Comparison of ENCODE assay signal across 8 cellular contexts in genomic region chr12:49548822-49549648, GRCh38. TPM values are rescaled to one million over a fixed set of nuclear protein-coding genes. Genes with fewer than 3 reads are reported as not detected.
DNase-seq lines count a peak whose midpoint lies in the region; ATAC-seq and TF ChIP-seq lines count a peak whose summit lies in the region.

No MANE protein-coding gene starts in this region.

- H4K91ac ChIP-seq in IMR-90 (ENCODE audit: insufficient read depth, low read depth, low read length) (no peak overlapping the region), mesenchymal stem cell (ENCODE audit: low read length) (peak overlapping the region; percentile 9)

- no peak overlapping the region for H2BK120ac ChIP-seq in IMR-90 (ENCODE audit: low read depth, low read length)
- no peak overlapping the region for H2BK120ac ChIP-seq in mesenchymal stem cell (ENCODE audit: low read depth, low read length)

- H3K79me1 ChIP-seq in IMR-90 (ENCODE audit: low read depth in 1 of 2, low read length in 2 of 2): no peaks in the 10 kb centered on the region
- H3K79me1 ChIP-seq in mesenchymal stem cell (replicated peaks; ENCODE audit: low read length, poor library complexity, severe bottlenecking): no peaks in the 10 kb centered on the region

- H3K27me3 ChIP-seq in IMR-90 (ENCODE audit: control insufficient read depth, insufficient read depth, low read length) (peaks cover 79% of the 10 kb centered on the region), mesenchymal stem cell (ENCODE audit: control insufficient read depth in 1 of 2, insufficient read depth in 1 of 2, low read length in 2 of 2) (peaks cover 84 to 91% of the 10 kb centered on the region in 2 experiments), vagina (no peaks in the 10 kb centered on the region)

- H3K9ac ChIP-seq in IMR-90 (ENCODE audit: low read depth, low read length) (no peak overlapping the region), mesenchymal stem cell (ENCODE audit: low read length) (peak overlapping the region; percentile 8)

- H3K4me3 ChIP-seq in IMR-90 (ENCODE audit: insufficient read depth, low read depth, low read length) (no peak overlapping the region; the same call in 1 of the 2 replicates), mesenchymal stem cell (ENCODE audit: insufficient read depth in 1 of 2, low read depth in 1 of 2, low read length in 2 of 2) (peak overlapping the region; percentile 22 to 66), vagina (peak overlapping the region; percentile 38 to 43)

- dilution Hi-C loops in IMR-90 (cut with HindIII; ENCODE audit: low sequenced_read_pairs, unreplicated experiment): no loop called here

- H2BK5ac ChIP-seq in IMR-90 (ENCODE audit: low read depth, low read length, poor library complexity, severe bottlenecking) (no peak overlapping the region), mesenchymal stem cell (ENCODE audit: low read depth, low read length, poor library complexity, severe bottlenecking) (no peak overlapping the region)

- H3K4me2 ChIP-seq in IMR-90 (ENCODE audit: low read depth, low read length) (peak overlapping the region; percentile 65; the same call in 1 of the 2 replicates), mesenchymal stem cell (ENCODE audit: low read length, poor library complexity, severe bottlenecking) (peak overlapping the region; percentile 59)

- H3K4me1 ChIP-seq in IMR-90 (ENCODE audit: control insufficient read depth, insufficient read depth, low read length) (peaks cover 3% of the 10 kb centered on the region; the same call in 1 of the 2 replicates), mesenchymal stem cell (ENCODE audit: control insufficient read depth, insufficient read depth, low read depth, low read length) (peaks cover 16% of the 10 kb centered on the region), vagina (peaks cover 17% of the 10 kb centered on the region)

- DNase-seq in AG08395 (ENCODE audit: low spot score) (peak; percentile 32), IMR-90 (no peak), mesenchymal stem cell (peak; percentile 32), vagina (ENCODE audit: extremely low spot score in 2 of 2) (no peak)

- H3K18ac ChIP-seq in IMR-90 (ENCODE audit: low read depth, low read length): no peak overlapping the region
- peak overlapping the region in 1 of 2 experiments; percentile 51 for H3K18ac ChIP-seq in mesenchymal stem cell (ENCODE audit: low read depth in 1 of 2, low read length in 2 of 2)

- H4K20me1 ChIP-seq in IMR-90 (ENCODE audit: insufficient read depth, low read length): no peaks in the 10 kb centered on the region

- no peak overlapping the region for H2BK20ac ChIP-seq in IMR-90 (ENCODE audit: low read depth, low read length)

- H2BK12ac ChIP-seq in mesenchymal stem cell (ENCODE audit: low read length in 2 of 2): no peak overlapping the region

- H2AFZ ChIP-seq in IMR-90 (replicated peaks; ENCODE audit: low read length, poor library complexity) (peak overlapping the region; percentile 89), mesenchymal stem cell (ENCODE audit: low read depth, low read length) (peak overlapping the region; percentile 64)

- H3K27ac ChIP-seq in IMR-90 (ENCODE audit: insufficient read depth, low read length) (no peak overlapping the region), cingulate gyrus (ENCODE audit: low read depth, low read length) (peak overlapping the region; percentile 47), mesenchymal stem cell (ENCODE audit: low read length, poor library complexity, severe bottlenecking) (no peak overlapping the region), vagina (no peak overlapping the region)

- ATAC-seq in IMR-90 (ENCODE audit: low read depth) (peak; percentile 44), HG03469 (IDR thresholded peaks at IDR 0.05; ENCODE audit: unreplicated experiment) (no peak), GM18519 (IDR thresholded peaks at IDR 0.05; ENCODE audit: low FRiP score, unreplicated experiment) (no peak), GM18873 (IDR thresholded peaks at IDR 0.05; ENCODE audit: low FRiP score, unreplicated experiment) (no peak)

- no TSS peak for BruUV-seq in IMR-90 (replicated peaks; lab: Mats Ljungman, UMichigan)

- H3K36me3 ChIP-seq in IMR-90 (ENCODE audit: control insufficient read depth, insufficient read depth, low read length) (no peaks in the 10 kb centered on the region), mesenchymal stem cell (ENCODE audit: control insufficient read depth in 1 of 2, insufficient read depth in 2 of 2, low read depth in 1 of 2, low read length in 2 of 2) (no peaks in the 10 kb centered on the region), vagina (no peaks in the 10 kb centered on the region)

- H2BK15ac ChIP-seq in IMR-90 (ENCODE audit: low read depth, low read length) (no peak overlapping the region), mesenchymal stem cell (ENCODE audit: low read depth, poor library complexity, severe bottlenecking) (no peak overlapping the region)

- H3K56ac ChIP-seq in IMR-90 (ENCODE audit: extremely low read depth, insufficient read depth, low read length): no peak overlapping the region

- CTCF ChIA-PET in IMR-90 (lab: Yijun Ruan, JAX): interaction anchor here (0.7 kb wide), 1 partner anchor 31 kb away, joined by 3 read pairs; no protein-coding TSS in a partner anchor

- TF ChIP-seq POLR2A in IMR-90 (IDR thresholded peaks at IDR 0.05; ENCODE audit: low read depth, low read length): no peak
- TF ChIP-seq POLR2A in vagina (IDR thresholded peaks at IDR 0.05): no peak

- no peak overlapping the region for H3K23ac ChIP-seq in IMR-90 (ENCODE audit: low read depth, low read length)
- no peak overlapping the region for H3K23ac ChIP-seq in mesenchymal stem cell (ENCODE audit: low read length in 2 of 2)

- H3K14ac ChIP-seq in IMR-90 (replicated peaks; ENCODE audit: low read depth, low read length) (no peak overlapping the region), mesenchymal stem cell (ENCODE audit: low read length in 2 of 2) (peak overlapping the region in 1 of 2 experiments; percentile 72)

- in situ Hi-C loops in IMR-90 (cut with MboI; ENCODE audit: low sequenced_read_pairs): no loop called here

- TF ChIP-seq RAD21 in IMR-90 (IDR thresholded peaks at IDR 0.05; ENCODE audit: low read length): no peak

- TF ChIP-seq CTCF in IMR-90 (conservative IDR thresholded peaks at IDR 0.05; ENCODE audit: low read depth, low read length) (peak; percentile 36), vagina (IDR thresholded peaks at IDR 0.05) (no peak)

- H3K9me3 ChIP-seq in IMR-90 (ENCODE audit: control insufficient read depth, insufficient read depth, low read length) (no peaks in the 10 kb centered on the region), mesenchymal stem cell (ENCODE audit: control insufficient read depth, low read length) (no peaks in the 10 kb centered on the region), vagina (no peaks in the 10 kb centered on the region)

- no peaks in the 10 kb centered on the region for H3K9me1 ChIP-seq in IMR-90 (ENCODE audit: insufficient read depth, low read length)

- no peak overlapping the region for H3K4ac ChIP-seq in IMR-90 (ENCODE audit: low read depth, low read length)
- peak overlapping the region in 1 of 2 experiments; percentile 51 for H3K4ac ChIP-seq in mesenchymal stem cell (ENCODE audit: low read depth in 1 of 2, low read length in 2 of 2)

- H2AK9ac ChIP-seq in IMR-90 (replicated peaks; ENCODE audit: low read depth, low read length, poor library complexity): peak overlapping the region; percentile 69

- 25% methylated on average over 34 of the region's 70 CpGs; no CpG with 5 or more reads in 1 of the 2 experiments for WGBS in IMR-90 (ENCODE audit: extremely low coverage in 2 of 2, insufficient read length in 1 of 2), 2 experiments
- 11% methylated on average over 63 of the region's 70 CpGs for WGBS in mesenchymal stem cell

- POLR2A ChIA-PET in IMR-90 (lab: Charles Lee; ENCODE audit: unreplicated experiment): no interaction called here

- H4K8ac ChIP-seq in IMR-90 (ENCODE audit: low read depth in 2 of 2, low read length in 2 of 2) (peak overlapping the region; percentile 30 to 47; a peak in 2 of 4 replicates), mesenchymal stem cell (ENCODE audit: low read length) (peak overlapping the region; percentile 45)

- intact Hi-C loops in IMR-90 (cut with micrococcal nuclease) (no loop called here), vagina (cut with DNase I) (no loop called here)

- H4K5ac ChIP-seq in IMR-90 (ENCODE audit: low read depth, low read length): no peak overlapping the region

- H2AK5ac ChIP-seq in IMR-90 (ENCODE audit: low read depth, low read length): no peak overlapping the region
- H2AK5ac ChIP-seq in mesenchymal stem cell (ENCODE audit: low read length, severe bottlenecking): no peak overlapping the region

TF ChIP-seq in IMR-90, 13 proteins besides CTCF, POLR2A, EP300 and RAD21 (continues in another document):
- no peak for TF ChIP-seq ELK1 (IDR thresholded peaks at IDR 0.05; ENCODE audit: borderline replicate concordance, low read depth, low read length)
- TF ChIP-seq BHLHE40 (IDR thresholded peaks at IDR 0.05; ENCODE audit: low read depth, low read length): no peak
- no peak for TF ChIP-seq FOS (IDR thresholded peaks at IDR 0.05; ENCODE audit: low read depth, low read length)

RNA-seq across cellular contexts. Expression of gene KCNH3, which starts 10.2 kb away (rescaled TPM):
- total RNA-seq in IMR-90 (2012; rRNA removed) (0.28 TPM in 1 of 2 replicates, not detected in the other), vagina (not detected)
- polyA plus RNA-seq in IMR-90 (2012; rRNA removed): 0.10 and 0.20 TPM in 2 replicates
- 0.05 and 0.09 TPM in 2 replicates for polyA plus RNA-seq in IMR-90 (2012; cell fraction: cytosol; rRNA removed)
- polyA plus RNA-seq in IMR-90 (2012; cell fraction: nucleus; rRNA removed; ENCODE audit: low replicate concordance): 0.49 and 1.6 TPM in 2 replicates
- 0.03 TPM for polyA plus RNA-seq in mesenchymal stem cell (2013, experiment 1 of 2)
- 0.01 TPM for polyA plus RNA-seq in mesenchymal stem cell (2013, experiment 2 of 2)

RNA-seq across cellular contexts. Expression of gene MCRS1, which starts 18.9 kb away (rescaled TPM):
- total RNA-seq in IMR-90 (2012; rRNA removed) (60.8 and 72.9 TPM in 2 replicates), vagina (40.8 TPM)
- 73.2 and 75.2 TPM in 2 replicates for polyA plus RNA-seq in IMR-90 (2012; rRNA removed)
- 66.3 and 72.6 TPM in 2 replicates for polyA plus RNA-seq in IMR-90 (2012; cell fraction: cytosol; rRNA removed)
- 122 and 232 TPM in 2 replicates for polyA plus RNA-seq in IMR-90 (2012; cell fraction: nucleus; rRNA removed; ENCODE audit: low replicate concordance)
- polyA plus RNA-seq in mesenchymal stem cell (2013, experiment 1 of 2): 38.7 TPM
- polyA plus RNA-seq in mesenchymal stem cell (2013, experiment 2 of 2): 39.8 TPM

RNA-seq across cellular contexts. Expression of gene FAM186B, which starts 56.4 kb away (rescaled TPM):
- 0.18 and 0.28 TPM in 2 replicates for total RNA-seq in IMR-90 (2012; rRNA removed)
- polyA plus RNA-seq in IMR-90 (2012; rRNA removed): 0.10 TPM in 2 replicates
- polyA plus RNA-seq in IMR-90 (2012; cell fraction: cytosol; rRNA removed): 0.10 and 0.12 TPM in 2 replicates
- 0.28 and 0.36 TPM in 2 replicates for polyA plus RNA-seq in IMR-90 (2012; cell fraction: nucleus; rRNA removed; ENCODE audit: low replicate concordance)
- 0.10 TPM for polyA plus RNA-seq in mesenchymal stem cell (2013, experiment 1 of 2)
- 0.07 TPM for polyA plus RNA-seq in mesenchymal stem cell (2013, experiment 2 of 2)
- not detected for total RNA-seq in vagina

Comparison
In these comparisons a context has a peak if more than half of its experiments do, and no peak if none do; other contexts are left out.
1. DNase-seq: peak in AG08395 (single experiment) and mesenchymal stem cell (single experiment); none in IMR-90 (single experiment) and vagina (0 of 2).